Comparison of ENCODE assay signal across 33 cellular contexts in genomic region chr4:179417357-179417756, GRCh38.
"Had no signal": no experiment of that assay in that cellular context is flagged by ENCODE, and none has a peak within 500 bp of the region (broad histone marks: within the 10 kb centered on the region; RNA-seq: fewer than 3 reads in every experiment).

No MANE protein-coding gene starts in this region.

- H3K27me3 ChIP-seq: adrenal gland, cardiac muscle cell had no signal

- H3K27ac ChIP-seq: adrenal gland, cardiac muscle cell, VCaP had no signal

- ATAC-seq: activated CD8-positive, alpha-beta T cell treated with anti-CD3 and anti-CD28 coated beads for 36 hours; activated naive CD4-positive, alpha-beta T cell treated with anti-CD3 and anti-CD28 coated beads, Interleukin-2, amount 50 U/mL, for 72 hours; activated T-cell treated with anti-CD3 and anti-CD28 coated beads, Interleukin-2, amount 50 U/mL, for 4 hours; activated T-cell treated with anti-CD3 and anti-CD28 coated beads, Interleukin-2, amount 50 U/mL, for 72 hours; activated T-helper 17 cell treated with anti-CD3 and anti-CD28 coated beads, Interleukin-2, amount 50 U/mL, for 72 hours had no signal

- H3K4me3 ChIP-seq: adrenal gland, cardiac muscle cell had no signal

- H3K36me3 ChIP-seq: adrenal gland, cardiac muscle cell had no signal

- FAIRE-seq: bronchial epithelial cell, TTC549 had no signal

- H3K9me3 ChIP-seq: adrenal gland had no signal

- H3K4me1 ChIP-seq: adrenal gland had no signal

- DNase-seq: activated B cell treated with CpG ODN at 0.5 μM for 24 hours; activated CD4-positive, alpha-beta memory T cell treated with anti-CD3 and anti-CD28 coated beads for 36 hours; activated CD4-positive, alpha-beta T cell treated with anti-CD3 and anti-CD28 coated beads for 4 hours; activated CD4-positive, alpha-beta T cell treated with anti-CD3 and anti-CD28 coated beads, Interleukin-2, amount 10 ng/mL, durations not matched to agents 24 days and 14 days; activated CD4-positive, alpha-beta T cell treated with anti-CD3 and anti-CD28 coated beads, Interleukin-2, amount 50 U/mL, for 1 hour; activated CD4-positive, alpha-beta T cell treated with anti-CD3 and anti-CD28 coated beads, Interleukin-2, amount 50 U/mL, for 4 hours; activated CD4-positive, CD25-positive, alpha-beta regulatory T cell treated with anti-CD3 and anti-CD28 coated beads, Interleukin-2, amount 50 U/mL, for 72 hours; activated CD8-positive, alpha-beta memory T cell treated with anti-CD3 and anti-CD28 coated beads, Interleukin-2, amount 50 U/mL, for 4 hours; activated CD8-positive, alpha-beta T cell treated with anti-CD3 and anti-CD28 coated beads for 36 hours; activated effector memory CD4-positive, alpha-beta T cell treated with anti-CD3 and anti-CD28 coated beads, Interleukin-2, amount 50 U/mL, for 16 hours; activated gamma-delta T cell treated with Interleukin-2 at 50 U/mL for 16 hours; activated naive CD4-positive, alpha-beta T cell; activated naive CD4-positive, alpha-beta T cell treated with anti-CD3 and anti-CD28 coated beads for 36 hours; activated naive CD4-positive, alpha-beta T cell treated with anti-CD3 and anti-CD28 coated beads, Interleukin-2, amount 50 U/mL, for 16 hours; activated naive CD8-positive, alpha-beta T cell treated with anti-CD3 and anti-CD28 coated beads for 36 hours; activated T-cell treated with anti-CD3 and anti-CD28 coated beads for 4 hours; activated T-cell treated with anti-CD3 and anti-CD28 coated beads, Interleukin-2, amount 50 U/mL, for 1 hour; activated T-cell treated with anti-CD3 and anti-CD28 coated beads, Interleukin-2, amount 50 U/mL, for 4 hours; activated T-cell treated with anti-CD3 and anti-CD28 coated beads, Interleukin-2, amount 50 U/mL, for 72 hours; adrenal gland; amniotic stem cell; aorta; caudate nucleus; cerebellar nuclear complex; T-helper 1 cell; T-helper 2 cell; T-helper 9 cell had no signal
